2 cellular contexts compared by ENCODE assay signal in the genomic region with DNA sequence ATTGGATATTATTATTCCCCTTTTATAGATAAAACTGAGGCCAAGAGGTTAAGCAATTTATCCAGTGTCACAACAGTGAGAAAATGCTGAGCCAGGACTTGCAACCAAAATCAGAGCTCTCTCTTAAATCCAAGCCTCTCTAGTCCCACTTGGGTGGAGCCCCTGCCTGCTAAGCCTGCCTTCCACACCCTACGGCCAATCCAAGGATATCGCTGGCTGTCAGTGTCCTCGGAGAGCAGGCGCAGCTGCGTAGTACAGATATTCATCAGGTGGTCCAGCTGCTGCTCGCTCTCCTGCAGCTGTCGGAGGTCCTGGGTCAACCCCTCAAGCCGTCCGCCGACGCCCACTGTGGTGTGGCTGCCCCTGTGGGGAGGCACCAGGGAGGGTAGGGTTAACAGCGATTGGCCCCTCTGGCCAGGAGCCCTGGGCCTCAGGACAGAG.
TF ChIP-seq lines count a peak whose summit lies in the region.

No MANE protein-coding gene starts in this region.

TF ChIP-seq in HEK293, 187 proteins besides CTCF, POLR2A, EP300 and RAD21 (continued from another document):
- TF ChIP-seq ZNF544 (tag by site-specific recombination; IDR thresholded peaks at IDR 0.05) (no peak), SCRT2 (tag by site-specific recombination; IDR thresholded peaks at IDR 0.05) (peak; percentile 67), ZNF843 (tag by site-specific recombination; IDR thresholded peaks at IDR 0.05) (no peak)
- TF ChIP-seq, protein P1, sequence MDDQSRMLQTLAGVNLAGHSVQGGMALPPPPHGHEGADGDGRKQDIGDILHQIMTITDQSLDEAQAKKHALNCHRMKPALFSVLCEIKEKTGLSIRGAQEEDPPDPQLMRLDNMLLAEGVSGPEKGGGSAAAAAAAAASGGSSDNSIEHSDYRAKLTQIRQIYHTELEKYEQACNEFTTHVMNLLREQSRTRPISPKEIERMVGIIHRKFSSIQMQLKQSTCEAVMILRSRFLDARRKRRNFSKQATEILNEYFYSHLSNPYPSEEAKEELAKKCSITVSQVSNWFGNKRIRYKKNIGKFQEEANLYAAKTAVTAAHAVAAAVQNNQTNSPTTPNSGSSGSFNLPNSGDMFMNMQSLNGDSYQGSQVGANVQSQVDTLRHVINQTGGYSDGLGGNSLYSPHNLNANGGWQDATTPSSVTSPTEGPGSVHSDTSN (CRISPR knock-in tag; IDR thresholded peaks at IDR 0.05): no peak

TF ChIP-seq in HEK293T, 16 proteins besides CTCF, POLR2A, EP300 and RAD21 (continued from another document):
- TF ChIP-seq ELF4 (IDR thresholded peaks at IDR 0.05): no peak
- TF ChIP-seq SUZ12 (IDR thresholded peaks at IDR 0.05): no peak
- no peak for TF ChIP-seq BHLHE40 (IDR thresholded peaks at IDR 0.05; ENCODE audit: borderline replicate concordance)
- TF ChIP-seq TARDBP (IDR thresholded peaks at IDR 0.05): no peak
- TF ChIP-seq, protein P2, sequence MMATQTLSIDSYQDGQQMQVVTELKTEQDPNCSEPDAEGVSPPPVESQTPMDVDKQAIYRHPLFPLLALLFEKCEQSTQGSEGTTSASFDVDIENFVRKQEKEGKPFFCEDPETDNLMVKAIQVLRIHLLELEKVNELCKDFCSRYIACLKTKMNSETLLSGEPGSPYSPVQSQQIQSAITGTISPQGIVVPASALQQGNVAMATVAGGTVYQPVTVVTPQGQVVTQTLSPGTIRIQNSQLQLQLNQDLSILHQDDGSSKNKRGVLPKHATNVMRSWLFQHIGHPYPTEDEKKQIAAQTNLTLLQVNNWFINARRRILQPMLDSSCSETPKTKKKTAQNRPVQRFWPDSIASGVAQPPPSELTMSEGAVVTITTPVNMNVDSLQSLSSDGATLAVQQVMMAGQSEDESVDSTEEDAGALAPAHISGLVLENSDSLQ (IDR thresholded peaks at IDR 0.05): no peak
- TF ChIP-seq LEF1 (IDR thresholded peaks at IDR 0.05; ENCODE audit: borderline replicate concordance): no peak
- TF ChIP-seq L3MBTL2 (conservative IDR thresholded peaks at IDR 0.05): no peak
- no peak for TF ChIP-seq CTBP1 (IDR thresholded peaks at IDR 0.05; ENCODE audit: borderline replicate concordance)
- TF ChIP-seq FOXM1 (IDR thresholded peaks at IDR 0.05; ENCODE audit: borderline replicate concordance): no peak
- no peak for TF ChIP-seq ZNF384 (IDR thresholded peaks at IDR 0.05)
- TF ChIP-seq HDGF (IDR thresholded peaks at IDR 0.05; ENCODE audit: borderline replicate concordance): no peak
- TF ChIP-seq SP1 (IDR thresholded peaks at IDR 0.05): no peak
- TF ChIP-seq FOXA1 (IDR thresholded peaks at IDR 0.05): no peak
- no peak for TF ChIP-seq FOXK2 (IDR thresholded peaks at IDR 0.05)
